ENCODE assay signal across 8 cellular contexts in genomic region chr1:165928075-165928731, GRCh38.
DNase-seq lines count a peak whose midpoint lies in the region; ATAC-seq lines count a peak whose summit lies in the region.

No MANE protein-coding gene starts in this region.

- DNase-seq in DMS114 treated with DMSO at 0.1 percent for 48 hours (lab: John Stamatoyannopoulos, UW; ENCODE audit: unreplicated experiment) (peak; percentile 50), NCI-H1048 (lab: John Stamatoyannopoulos, UW) (peak; percentile 57), T follicular helper cell (ENCODE audit: low read depth) (peak; percentile 16), T47D (ENCODE audit: low read depth in 1 of 2, low spot score in 1 of 2) (peak; percentile 57 to 83), left lobe of liver (ENCODE audit: low spot score) (peak; percentile 56), DMS79 treated with DMSO at 0.1 percent for 48 hours (lab: John Stamatoyannopoulos, UW) (no peak)
- peak; percentile 3 to 7 for DNase-seq in stimulated activated CD8-positive, alpha-beta memory T cell treated with anti-CD3 and anti-CD28 coated beads, Interleukin-7, amount 100 ng/mL, for 1 hour (ENCODE audit: low read depth in 2 of 2)

- in situ Hi-C loops in T47D (cut with HindIII; ENCODE audit: low pct_unique_long_range_greater_than_20kb, low sequenced_read_pairs) = no loop called here

- peak; percentile 47 for ATAC-seq in GM21529 (IDR thresholded peaks at IDR 0.05; ENCODE audit: unreplicated experiment)
- peak; percentile 81 for ATAC-seq in left lobe of liver
